In the genomic region with DNA sequence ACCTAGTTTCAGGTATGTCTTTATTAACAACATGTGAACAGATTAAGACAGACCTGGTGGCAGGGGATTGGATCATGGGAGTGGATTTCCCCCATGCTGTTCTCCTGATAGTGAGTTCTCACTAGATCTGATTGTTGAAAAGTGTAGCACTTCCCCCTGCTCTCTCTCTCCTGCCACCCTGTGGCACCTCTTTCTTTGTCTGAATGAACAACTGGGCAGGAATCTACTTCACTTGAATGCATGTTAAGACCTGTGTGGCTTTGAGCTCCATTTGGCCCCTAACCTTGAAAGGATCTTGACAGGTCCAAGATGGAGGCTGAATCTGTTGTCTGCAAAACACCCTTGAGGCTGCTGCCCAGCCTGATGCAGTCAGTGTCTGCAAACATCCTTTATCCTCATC, we compare ENCODE assay signal across 12 cellular contexts.
A peak's percentile ranks its signal among the peaks of the same experiment; 100 is the strongest.
DNase-seq lines count a peak whose midpoint lies in the region; ATAC-seq and TF ChIP-seq lines count a peak whose summit lies in the region.
"Had no signal": no experiment of that assay in that cellular context is flagged by ENCODE, and none has a peak within 500 bp of the region (broad histone marks: within the 10 kb centered on the region; RNA-seq: fewer than 3 reads in every experiment).

No MANE protein-coding gene starts in this region.

- H3K27ac Mint-ChIP-seq in glutamatergic neuron (ENCODE audit: unreplicated experiment) = peak overlapping the region; percentile 24
- no peak overlapping the region for H3K27ac Mint-ChIP-seq in activated CD8-positive, alpha-beta T cell treated with anti-CD3 and anti-CD28 coated beads, Interleukin-2, amount 10 ng/mL, durations not matched to agents 7 days and 5 days
- H3K27ac Mint-ChIP-seq: naive thymus-derived CD4-positive, alpha-beta T cell; stimulated activated naive CD8-positive, alpha-beta T cell treated with anti-CD3 and anti-CD28 coated beads, Interleukin-15, Interleukin-2, amounts not matched to agents 100 ng/mL and 50 ng/mL, for 24 hours had no signal

- CTCF ChIA-PET in RWPE1 (lab: Yijun Ruan, JAX) = interaction anchor here (0.6 to 0.7 kb wide), 3 partner anchors 14 to 1568 kb away, joined by 3 to 5 read pairs (median 4); no protein-coding TSS in a partner anchor
- CTCF ChIA-PET in activated CD8-positive, alpha-beta T cell treated with anti-CD3 and anti-CD28 coated beads, Interleukin-2, amount 10 ng/mL, durations not matched to agents 7 days and 5 days (lab: Charles Lee) = interaction anchor here (1.0 kb wide), 1 partner anchor 15 kb away, joined by 6 read pairs; no protein-coding TSS in a partner anchor

- H3K9me3 Mint-ChIP-seq in glutamatergic neuron (ENCODE audit: unreplicated experiment) = no peaks in the 10 kb centered on the region
- H3K9me3 Mint-ChIP-seq in activated CD8-positive, alpha-beta T cell treated with anti-CD3 and anti-CD28 coated beads, Interleukin-2, amount 10 ng/mL, durations not matched to agents 7 days and 5 days (ENCODE audit: insufficient read depth) = peaks cover 11% of the 10 kb centered on the region

- peak; percentile 11 for TF ChIP-seq CTCF in C4-2B (conservative IDR thresholded peaks at IDR 0.05)
- peak; percentile 9; the same call in 1 of the 2 replicates for TF ChIP-seq CTCF in GM12874 (IDR thresholded peaks at IDR 0.05; ENCODE audit: insufficient read depth, low read depth, low read length)
- no peak for TF ChIP-seq CTCF in RWPE1 (conservative IDR thresholded peaks at IDR 0.05; ENCODE audit: low read depth)
- TF ChIP-seq CTCF in glutamatergic neuron (IDR thresholded peaks at IDR 0.05; ENCODE audit: partially characterized antibody, unreplicated experiment) = no peak

- DNase-seq in RWPE1 (ENCODE audit: low spot score) = peak; percentile 9
- DNase-seq in glutamatergic neuron = no peak
- DNase-seq in iPS-NIHi7 (ENCODE audit: extremely low spot score) = no peak
- no peak for DNase-seq in CD1c-positive myeloid dendritic cell (ENCODE audit: extremely low spot score)
- DNase-seq in activated CD8-positive, alpha-beta T cell treated with anti-CD3 and anti-CD28 coated beads, Interleukin-2, amount 10 ng/mL, durations not matched to agents 7 days and 5 days = no peak
- DNase-seq: naive thymus-derived CD4-positive, alpha-beta T cell; NCI-H2029; stimulated activated CD4-positive, alpha-beta T cell treated with anti-CD3 and anti-CD28 coated beads, Interleukin-12 subunit alpha, Interleukin-12 subunit beta, amount 100 ng/mL, for 4 hours had no signal

- H3K4me1 Mint-ChIP-seq in glutamatergic neuron (ENCODE audit: low read depth, unreplicated experiment) = peaks cover 19% of the 10 kb centered on the region
- no peaks in the 10 kb centered on the region for H3K4me1 Mint-ChIP-seq in activated CD8-positive, alpha-beta T cell treated with anti-CD3 and anti-CD28 coated beads, Interleukin-2, amount 10 ng/mL, durations not matched to agents 7 days and 5 days (ENCODE audit: low read depth)

- peaks cover 8% of the 10 kb centered on the region for H3K36me3 Mint-ChIP-seq in glutamatergic neuron (ENCODE audit: unreplicated experiment)
- peaks cover 18% of the 10 kb centered on the region for H3K36me3 Mint-ChIP-seq in activated CD8-positive, alpha-beta T cell treated with anti-CD3 and anti-CD28 coated beads, Interleukin-2, amount 10 ng/mL, durations not matched to agents 7 days and 5 days (ENCODE audit: low read depth)

- no peak overlapping the region for H3K27ac ChIP-seq in C4-2B
- H3K27ac ChIP-seq in RWPE1 = no peak overlapping the region
- H3K27ac ChIP-seq: HL-60 had no signal

- peaks cover 2% of the 10 kb centered on the region for H3K27me3 Mint-ChIP-seq in glutamatergic neuron (ENCODE audit: unreplicated experiment)
- no peaks in the 10 kb centered on the region for H3K27me3 Mint-ChIP-seq in activated CD8-positive, alpha-beta T cell treated with anti-CD3 and anti-CD28 coated beads, Interleukin-2, amount 10 ng/mL, durations not matched to agents 7 days and 5 days (ENCODE audit: low read depth)
- H3K27me3 Mint-ChIP-seq: stimulated activated naive CD8-positive, alpha-beta T cell treated with anti-CD3 and anti-CD28 coated beads, Interleukin-15, Interleukin-2, amounts not matched to agents 100 ng/mL and 50 ng/mL, for 24 hours had no signal

- H3K4me3 Mint-ChIP-seq in glutamatergic neuron (ENCODE audit: unreplicated experiment) = no peak overlapping the region
- no peak overlapping the region for H3K4me3 Mint-ChIP-seq in activated CD8-positive, alpha-beta T cell treated with anti-CD3 and anti-CD28 coated beads, Interleukin-2, amount 10 ng/mL, durations not matched to agents 7 days and 5 days
- H3K4me3 Mint-ChIP-seq: naive thymus-derived CD4-positive, alpha-beta T cell; stimulated activated naive CD8-positive, alpha-beta T cell treated with anti-CD3 and anti-CD28 coated beads, Interleukin-15, Interleukin-2, amounts not matched to agents 100 ng/mL and 50 ng/mL, for 24 hours had no signal

- ATAC-seq in activated CD8-positive, alpha-beta T cell treated with anti-CD3 and anti-CD28 coated beads, Interleukin-2, amount 10 ng/mL, durations not matched to agents 7 days and 5 days = no peak
- ATAC-seq: naive thymus-derived CD4-positive, alpha-beta T cell had no signal

- POLR2A ChIA-PET in RWPE1 (lab: Yijun Ruan, JAX; ENCODE audit: low non-redundant PET) = no interaction called here
- POLR2A ChIA-PET in activated CD8-positive, alpha-beta T cell treated with anti-CD3 and anti-CD28 coated beads, Interleukin-2, amount 10 ng/mL, durations not matched to agents 7 days and 5 days (lab: Charles Lee) = no interaction called here

Comparison
In these comparisons a context has a peak if more than half of its experiments do, and no peak if none do; other contexts are left out.
1. CTCF ChIP-seq: peak in C4-2B (single experiment) and GM12874 (single experiment); none in RWPE1 (single experiment) and glutamatergic neuron (single experiment).